In genomic region chr11:35144103-35144741, GRCh38 we compare ENCODE assay signal across 8 cellular contexts. TPM values are rescaled to one million over a fixed set of nuclear protein-coding genes. Genes with fewer than 3 reads are reported as not detected.
DNase-seq lines count a peak whose midpoint lies in the region; ATAC-seq and TF ChIP-seq lines count a peak whose summit lies in the region.

No MANE protein-coding gene starts in this region.

- peaks cover 46% of the 10 kb centered on the region for H3K27me3 Mint-ChIP-seq in type B pancreatic cell

- peak; percentile 50 for ATAC-seq in GM21390 (IDR thresholded peaks at IDR 0.05; ENCODE audit: unreplicated experiment)

- peak overlapping the region; percentile 31 for H3K4me3 ChIP-seq in epithelial cell of esophagus (ENCODE audit: low read length)

- H3K9me3 Mint-ChIP-seq in type B pancreatic cell = no peaks in the 10 kb centered on the region

- no peak overlapping the region for H3K4me3 Mint-ChIP-seq in type B pancreatic cell

- no peak for TF ChIP-seq CTCF in epithelial cell of esophagus (IDR thresholded peaks at IDR 0.05; ENCODE audit: insufficient read depth, low read depth, low read length, missing control alignments)
- no peak for TF ChIP-seq CTCF in type B pancreatic cell (conservative IDR thresholded peaks at IDR 0.05)

- H3K4me1 Mint-ChIP-seq in type B pancreatic cell (ENCODE audit: unreplicated experiment) = no peaks in the 10 kb centered on the region

- no peak overlapping the region for H3K27ac Mint-ChIP-seq in type B pancreatic cell

- DNase-seq in DMS79 treated with DMSO at 0.1 percent for 48 hours (lab: John Stamatoyannopoulos, UW) (peak; percentile 81), HS-5 (ENCODE audit: low read depth) (peak; percentile 89), epithelial cell of esophagus (ENCODE audit: low read depth) (peak; percentile 84), type B pancreatic cell (ENCODE audit: extremely low spot score, unreplicated experiment) (no peak), D341Med (ENCODE audit: low spot score) (no peak)
- peak; percentile 50 for DNase-seq in activated CD4-positive, alpha-beta T cell treated with anti-CD3 and anti-CD28 coated beads for 1 hour
- DNase-seq in stimulated activated CD4-positive, alpha-beta T cell treated with anti-CD3 and anti-CD28 coated beads, TNF-alpha, amount 100 ng/mL, for 24 hours (ENCODE audit: low read depth in 3 of 3) = peak in 2 of 3 experiments; percentile 46 to 55

- no peaks in the 10 kb centered on the region for H3K36me3 Mint-ChIP-seq in type B pancreatic cell

RNA-seq across cellular contexts. Expression of gene CD44, which starts 5.3 kb away (rescaled TPM):
- total RNA-seq in type B pancreatic cell (ENCODE audit: low replicate concordance) = 46.0 and 54.7 TPM in 2 replicates

Comparison
In these comparisons a context has a peak if more than half of its experiments do, and no peak if none do; other contexts are left out.
1. DNase-seq: peak in DMS79 treated with DMSO at 0.1 percent for 48 hours (single experiment), HS-5 (single experiment), activated CD4-positive, alpha-beta T cell treated with anti-CD3 and anti-CD28 coated beads for 1 hour (single experiment), epithelial cell of esophagus (single experiment) and stimulated activated CD4-positive, alpha-beta T cell treated with anti-CD3 and anti-CD28 coated beads, TNF-alpha, amount 100 ng/mL, for 24 hours (2 of 3); none in type B pancreatic cell (single experiment) and D341Med (single experiment).